Comparison of ENCODE assay signal across 12 cellular contexts in genomic region chr1:218298398-218298797, GRCh38. TPM values are rescaled to one million over a fixed set of nuclear protein-coding genes. Genes with fewer than 3 reads are reported as not detected.
"Had no signal": no experiment of that assay in that cellular context is flagged by ENCODE, and none has a peak within 500 bp of the region (broad histone marks: within the 10 kb centered on the region; RNA-seq: fewer than 3 reads in every experiment).

No MANE protein-coding gene starts in this region.

- DNase-seq: activated B cell treated with CpG ODN at 0.5 μM for 24 hours; activated CD4-positive, alpha-beta T cell treated with anti-CD3 and anti-CD28 coated beads for 48 hours; activated CD8-positive, alpha-beta memory T cell treated with anti-CD3 and anti-CD28 coated beads, Interleukin-2, amount 50 U/mL, for 4 hours; activated CD8-positive, alpha-beta T cell treated with anti-CD3 and anti-CD28 coated beads, Interleukin-2, amount 10 ng/mL, durations not matched to agents 7 days and 5 days; activated gamma-delta T cell; activated T-cell treated with anti-CD3 and anti-CD28 coated beads, Interleukin-2, amount 50 U/mL, for 48 hours; hypothalamus; pancreas; sigmoid colon; stimulated activated CD4-positive, alpha-beta T cell treated with anti-CD3 and anti-CD28 coated beads, Interleukin-12 subunit alpha, Interleukin-12 subunit beta, amount 100 ng/mL, for 4 hours; T-helper 17 cell had no signal

- H3K4me1 ChIP-seq: sigmoid colon had no signal

- H3K36me3 ChIP-seq: pancreas had no signal

- H3K4me3 ChIP-seq: pancreas, sigmoid colon had no signal

- H3K27me3 ChIP-seq: pancreas, sigmoid colon had no signal

- FAIRE-seq: colon, pancreas had no signal

- H3K9me3 ChIP-seq: pancreas, sigmoid colon had no signal

- H3K27ac ChIP-seq: pancreas, sigmoid colon had no signal

RNA-seq across cellular contexts. Expression of gene TGFB2, which starts 46.7 kb away (rescaled TPM):
- total RNA-seq: activated CD8-positive, alpha-beta T cell treated with anti-CD3 and anti-CD28 coated beads, Interleukin-2, amount 10 ng/mL, durations not matched to agents 7 days and 5 days had no signal
